Comparison of ENCODE assay signal across 8 cellular contexts in genomic region chr13:114049026-114049425, GRCh38.
DNase-seq lines count a peak whose midpoint lies in the region; ATAC-seq and TF ChIP-seq lines count a peak whose summit lies in the region.

No MANE protein-coding gene starts in this region.

- H3K4me1 ChIP-seq in body of pancreas (no peaks in the 10 kb centered on the region), GM23338 (ENCODE audit: insufficient read depth) (0 out of 2 replicates have a peak, but pooled peaks cover 3% of the 10 kb centered on the region)

- in situ Hi-C loops in GM13976 (cut with MboI; ENCODE audit: low sequenced_read_pairs, unreplicated experiment), result no loop called here

- WGBS in body of pancreas, 2 donors, result 83 to 92% methylated on average over 11 to 15 of the region's 15 CpGs

- H3K27me3 Mint-ChIP-seq in mesothelial cell of epicardium (ENCODE audit: low read depth), result no peaks in the 10 kb centered on the region
- H3K27me3 Mint-ChIP-seq in GM23338 (ENCODE audit: insufficient read depth, low read depth, poor library complexity), result peaks cover 16% of the 10 kb centered on the region

- DNase-seq in GM13976 (ENCODE audit: low spot score) (peak; percentile 69), activated T-cell treated with anti-CD3 and anti-CD28 coated beads for 4 hours (peak; percentile 32), DMS114 treated with DMSO at 0.1 percent for 48 hours (lab: John Stamatoyannopoulos, UW; ENCODE audit: unreplicated experiment) (no peak), mesothelial cell of epicardium (ENCODE audit: low spot score in 2 of 2, unreplicated experiment in 2 of 2) (no peak), body of pancreas (no peak), GM23338 (ENCODE audit: low spot score) (no peak)
- DNase-seq in stimulated activated CD4-positive, alpha-beta T cell treated with anti-CD3 and anti-CD28 coated beads, Interleukin-12 subunit alpha, Interleukin-12 subunit beta, amount 100 ng/mL, for 4 hours, result peak; percentile 61

- H3K36me3 ChIP-seq in body of pancreas (replicated peaks in 1 of 2; ENCODE audit: insufficient read depth in 1 of 2, low read depth in 2 of 2) (no peaks in the 10 kb centered on the region), GM23338 (ENCODE audit: insufficient read depth) (no peaks in the 10 kb centered on the region)

- H3K4me3 Mint-ChIP-seq in mesothelial cell of epicardium (no peak overlapping the region), GM23338 (no peak overlapping the region)

- H3K4me1 Mint-ChIP-seq in mesothelial cell of epicardium, result peaks cover 12% of the 10 kb centered on the region
- peaks cover 16% of the 10 kb centered on the region for H3K4me1 Mint-ChIP-seq in GM23338

- no peak overlapping the region for H2AFZ ChIP-seq in GM23338

- H3K27me3 ChIP-seq in body of pancreas, result no peaks in the 10 kb centered on the region
- no peaks in the 10 kb centered on the region for H3K27me3 ChIP-seq in GM23338 (ENCODE audit: insufficient read depth)

- H3K27ac ChIP-seq in body of pancreas (no peak overlapping the region), GM23338 (ENCODE audit: low read depth) (no peak overlapping the region)

- H3K27ac Mint-ChIP-seq in mesothelial cell of epicardium (no peak overlapping the region), GM23338 (no peak overlapping the region)

- H3K36me3 Mint-ChIP-seq in mesothelial cell of epicardium (no peaks in the 10 kb centered on the region), GM23338 (ENCODE audit: low read depth) (no peaks in the 10 kb centered on the region; the same call in 2 of the 3 replicates)

- peaks cover 8% of the 10 kb centered on the region for H4K20me1 ChIP-seq in GM23338 (replicated peaks; ENCODE audit: insufficient read depth)

- H3K4me2 ChIP-seq in GM23338, result no peak overlapping the region

- intact Hi-C loops in body of pancreas (cut with DNase I), result no loop called here

- H3F3A ChIP-seq in GM23338 (replicated peaks; ENCODE audit: low read depth), result no peaks in the 10 kb centered on the region

- ATAC-seq in HG02885 (IDR thresholded peaks at IDR 0.05; ENCODE audit: poor library complexity, unreplicated experiment) (peak; percentile 59), body of pancreas (no peak), GM23338 (no peak)

- no peak overlapping the region for H3K4me3 ChIP-seq in body of pancreas
- H3K4me3 ChIP-seq in GM23338, result no peak overlapping the region

- H3K9me3 ChIP-seq in body of pancreas, result no peaks in the 10 kb centered on the region

- no peaks in the 10 kb centered on the region for H3K9me2 ChIP-seq in GM23338 (ENCODE audit: insufficient read depth)

- H3K79me2 ChIP-seq in GM23338 (replicated peaks; ENCODE audit: insufficient read depth), result peaks cover 13% of the 10 kb centered on the region

- H3K9me3 Mint-ChIP-seq in mesothelial cell of epicardium, result peaks cover 3% of the 10 kb centered on the region
- H3K9me3 Mint-ChIP-seq in GM23338, result no peaks in the 10 kb centered on the region; the same call in 1 of the 3 replicates

- no peak for TF ChIP-seq POLR2A in body of pancreas (IDR thresholded peaks at IDR 0.05)

- no peak for TF ChIP-seq CTCF in GM13976 (IDR thresholded peaks at IDR 0.05; ENCODE audit: borderline replicate concordance, control extremely low read depth, extremely low read depth, insufficient read depth, missing control alignments)
- no peak for TF ChIP-seq CTCF in mesothelial cell of epicardium (IDR thresholded peaks at IDR 0.05; ENCODE audit: unreplicated experiment)
- no peak for TF ChIP-seq CTCF in body of pancreas (IDR thresholded peaks at IDR 0.05)
- TF ChIP-seq CTCF in GM23338 (conservative IDR thresholded peaks at IDR 0.05; ENCODE audit: low read depth in 2 of 2), result no peak

TF ChIP-seq in GM23338, 12 proteins besides CTCF, POLR2A, EP300 and RAD21 (continues in another document):
- TF ChIP-seq EZH2phosphoT487 (IDR thresholded peaks at IDR 0.05; ENCODE audit: unreplicated experiment) (no peak), NANOG (IDR thresholded peaks at IDR 0.05; ENCODE audit: borderline replicate concordance) (no peak), EZH2 (IDR thresholded peaks at IDR 0.05; ENCODE audit: low read depth, unreplicated experiment) (no peak), JUNB (IDR thresholded peaks at IDR 0.05; ENCODE audit: unreplicated experiment) (no peak), CREB1 (CRISPR knock-in tag; IDR thresholded peaks at IDR 0.05; ENCODE audit: low read depth) (no peak), STAT1 (IDR thresholded peaks at IDR 0.05; ENCODE audit: unreplicated experiment) (no peak), ZNF331 (CRISPR knock-in tag; IDR thresholded peaks at IDR 0.05; ENCODE audit: low read depth) (no peak), ETS1 (IDR thresholded peaks at IDR 0.05) (no peak)
- TF ChIP-seq, protein P1, sequence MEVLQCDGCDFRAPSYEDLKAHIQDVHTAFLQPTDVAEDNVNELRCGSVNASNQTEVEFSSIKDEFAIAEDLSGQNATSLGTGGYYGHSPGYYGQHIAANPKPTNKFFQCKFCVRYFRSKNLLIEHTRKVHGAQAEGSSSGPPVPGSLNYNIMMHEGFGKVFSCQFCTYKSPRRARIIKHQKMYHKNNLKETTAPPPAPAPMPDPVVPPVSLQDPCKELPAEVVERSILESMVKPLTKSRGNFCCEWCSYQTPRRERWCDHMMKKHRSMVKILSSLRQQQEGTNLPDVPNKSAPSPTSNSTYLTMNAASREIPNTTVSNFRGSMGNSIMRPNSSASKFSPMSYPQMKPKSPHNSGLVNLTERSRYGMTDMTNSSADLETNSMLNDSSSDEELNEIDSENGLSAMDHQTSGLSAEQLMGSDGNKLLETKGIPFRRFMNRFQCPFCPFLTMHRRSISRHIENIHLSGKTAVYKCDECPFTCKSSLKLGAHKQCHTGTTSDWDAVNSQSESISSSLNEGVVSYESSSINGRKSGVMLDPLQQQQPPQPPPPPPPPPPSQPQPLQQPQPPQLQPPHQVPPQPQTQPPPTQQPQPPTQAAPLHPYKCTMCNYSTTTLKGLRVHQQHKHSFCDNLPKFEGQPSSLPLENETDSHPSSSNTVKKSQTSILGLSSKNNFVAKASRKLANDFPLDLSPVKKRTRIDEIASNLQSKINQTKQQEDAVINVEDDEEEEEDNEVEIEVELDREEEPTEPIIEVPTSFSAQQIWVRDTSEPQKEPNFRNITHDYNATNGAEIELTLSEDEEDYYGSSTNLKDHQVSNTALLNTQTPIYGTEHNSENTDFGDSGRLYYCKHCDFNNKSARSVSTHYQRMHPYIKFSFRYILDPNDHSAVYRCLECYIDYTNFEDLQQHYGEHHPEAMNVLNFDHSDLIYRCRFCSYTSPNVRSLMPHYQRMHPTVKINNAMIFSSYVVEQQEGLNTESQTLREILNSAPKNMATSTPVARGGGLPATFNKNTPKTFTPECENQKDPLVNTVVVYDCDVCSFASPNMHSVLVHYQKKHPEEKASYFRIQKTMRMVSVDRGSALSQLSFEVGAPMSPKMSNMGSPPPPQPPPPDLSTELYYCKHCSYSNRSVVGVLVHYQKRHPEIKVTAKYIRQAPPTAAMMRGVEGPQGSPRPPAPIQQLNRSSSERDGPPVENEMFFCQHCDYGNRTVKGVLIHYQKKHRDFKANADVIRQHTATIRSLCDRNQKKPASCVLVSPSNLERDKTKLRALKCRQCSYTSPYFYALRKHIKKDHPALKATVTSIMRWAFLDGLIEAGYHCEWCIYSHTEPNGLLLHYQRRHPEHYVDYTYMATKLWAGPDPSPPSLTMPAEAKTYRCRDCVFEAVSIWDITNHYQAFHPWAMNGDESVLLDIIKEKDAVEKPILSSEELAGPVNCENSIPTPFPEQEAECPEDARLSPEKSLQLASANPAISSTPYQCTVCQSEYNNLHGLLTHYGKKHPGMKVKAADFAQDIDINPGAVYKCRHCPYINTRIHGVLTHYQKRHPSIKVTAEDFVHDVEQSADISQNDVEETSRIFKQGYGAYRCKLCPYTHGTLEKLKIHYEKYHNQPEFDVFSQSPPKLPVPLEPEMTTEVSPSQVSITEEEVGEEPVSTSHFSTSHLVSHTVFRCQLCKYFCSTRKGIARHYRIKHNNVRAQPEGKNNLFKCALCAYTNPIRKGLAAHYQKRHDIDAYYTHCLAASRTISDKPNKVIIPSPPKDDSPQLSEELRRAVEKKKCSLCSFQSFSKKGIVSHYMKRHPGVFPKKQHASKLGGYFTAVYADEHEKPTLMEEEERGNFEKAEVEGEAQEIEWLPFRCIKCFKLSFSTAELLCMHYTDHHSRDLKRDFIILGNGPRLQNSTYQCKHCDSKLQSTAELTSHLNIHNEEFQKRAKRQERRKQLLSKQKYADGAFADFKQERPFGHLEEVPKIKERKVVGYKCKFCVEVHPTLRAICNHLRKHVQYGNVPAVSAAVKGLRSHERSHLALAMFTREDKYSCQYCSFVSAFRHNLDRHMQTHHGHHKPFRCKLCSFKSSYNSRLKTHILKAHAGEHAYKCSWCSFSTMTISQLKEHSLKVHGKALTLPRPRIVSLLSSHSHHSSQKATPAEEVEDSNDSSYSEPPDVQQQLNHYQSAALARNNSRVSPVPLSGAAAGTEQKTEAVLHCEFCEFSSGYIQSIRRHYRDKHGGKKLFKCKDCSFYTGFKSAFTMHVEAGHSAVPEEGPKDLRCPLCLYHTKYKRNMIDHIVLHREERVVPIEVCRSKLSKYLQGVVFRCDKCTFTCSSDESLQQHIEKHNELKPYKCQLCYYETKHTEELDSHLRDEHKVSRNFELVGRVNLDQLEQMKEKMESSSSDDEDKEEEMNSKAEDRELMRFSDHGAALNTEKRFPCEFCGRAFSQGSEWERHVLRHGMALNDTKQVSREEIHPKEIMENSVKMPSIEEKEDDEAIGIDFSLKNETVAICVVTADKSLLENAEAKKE (CRISPR knock-in tag; IDR thresholded peaks at IDR 0.05), result no peak

Comparison
In these comparisons a context has a peak if more than half of its experiments do, and no peak if none do; other contexts are left out.
1. DNase-seq: peak in GM13976 (single experiment), activated T-cell treated with anti-CD3 and anti-CD28 coated beads for 4 hours (single experiment) and stimulated activated CD4-positive, alpha-beta T cell treated with anti-CD3 and anti-CD28 coated beads, Interleukin-12 subunit alpha, Interleukin-12 subunit beta, amount 100 ng/mL, for 4 hours (single experiment); none in DMS114 treated with DMSO at 0.1 percent for 48 hours (single experiment), mesothelial cell of epicardium (0 of 2), body of pancreas (0 of 4) and GM23338 (single experiment).